Comparison of ENCODE assay signal across 8 cellular contexts in the genomic region with DNA sequence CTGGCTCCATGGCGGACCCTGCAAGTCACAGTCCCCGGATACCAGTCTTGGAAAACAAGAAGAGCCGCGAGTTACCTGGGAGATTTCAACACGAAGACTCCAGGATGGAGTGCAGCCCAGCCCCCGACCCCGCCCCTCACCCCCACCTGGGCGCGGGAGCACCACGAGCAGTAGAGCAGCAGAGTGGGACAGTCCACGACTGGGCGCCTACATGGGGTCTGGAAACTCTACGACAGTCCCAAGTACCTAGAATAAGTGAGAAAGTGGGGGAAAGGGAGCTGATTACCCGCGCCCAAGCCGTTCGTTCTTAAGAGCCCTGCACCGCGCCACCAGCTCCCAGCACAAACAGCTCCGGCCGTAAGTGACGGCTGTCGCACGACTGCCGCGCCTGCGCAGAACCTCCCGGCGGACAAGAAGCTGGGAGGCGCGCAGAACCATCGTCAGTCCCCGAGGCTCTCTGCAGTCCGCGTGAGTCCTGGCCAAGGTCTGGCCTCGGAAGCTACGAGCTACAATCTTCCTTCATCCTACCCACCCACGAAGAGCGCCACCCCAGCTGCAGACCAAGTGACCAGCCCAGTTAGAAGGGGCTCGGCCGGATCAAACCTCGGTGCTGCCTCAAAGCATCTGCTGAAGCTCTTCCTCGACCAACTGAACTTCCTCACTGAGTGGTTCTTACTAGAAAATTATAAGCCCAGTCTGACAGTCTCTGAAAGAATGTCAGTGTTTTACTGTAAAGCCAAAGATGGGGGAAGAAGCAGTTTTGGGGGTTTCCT. TPM values are rescaled to one million over a fixed set of nuclear protein-coding genes. Genes with fewer than 3 reads are reported as not detected.
DNase-seq lines count a peak whose midpoint lies in the region; ATAC-seq, FAIRE-seq and TF ChIP-seq lines count a peak whose summit lies in the region.

Gene DPY30, minus strand, starts transcription at position 359 of the 773 bp plus-strand sequence. Its CDS starts 349 bp downstream, at position 10.

- FAIRE-seq in endothelial cell of umbilical vein (lab: Jason Lieb, UNC): peak; percentile 87

- in situ Hi-C loops in IMR-90 (cut with MboI; ENCODE audit: low sequenced_read_pairs): no loop called here

- H3K9me3 ChIP-seq in IMR-90 (ENCODE audit: control insufficient read depth, insufficient read depth, low read length): no peaks in the 10 kb centered on the region
- H3K9me3 ChIP-seq in OCI-LY7 (ENCODE audit: low read length): no peaks in the 10 kb centered on the region
- H3K9me3 ChIP-seq in endothelial cell of umbilical vein (replicated peaks; ENCODE audit: control insufficient read depth, insufficient read depth, low read length): no peaks in the 10 kb centered on the region

- H2AK5ac ChIP-seq in IMR-90 (ENCODE audit: low read depth, low read length): peak within 1 kb of the TSS; percentile 10; the same call in 1 of the 2 replicates

- peak; percentile 69; the same call in 1 of the 2 replicates for TF ChIP-seq POLR2A in IMR-90 (IDR thresholded peaks at IDR 0.05; ENCODE audit: low read depth, low read length)
- peak; percentile 99 for TF ChIP-seq POLR2A in endothelial cell of umbilical vein (IDR thresholded peaks at IDR 0.05; ENCODE audit: low read depth, low read length)

- DNase-seq in DMS 273 treated with DMSO at 0.1 percent for 48 hours (lab: John Stamatoyannopoulos, UW): peak; percentile 85
- DNase-seq in IMR-90: peak; percentile 92
- DNase-seq in OCI-LY7 (ENCODE audit: low spot score): peak; percentile 95
- peak; percentile 95 for DNase-seq in activated CD8-positive, alpha-beta memory T cell treated with anti-CD3 and anti-CD28 coated beads, Interleukin-2, amount 50 U/mL, for 48 hours
- peak; percentile 96 for DNase-seq in endothelial cell of umbilical vein (ENCODE audit: low read depth, low spot score)
- peak; percentile 93 for DNase-seq in midbrain (lab: John Stamatoyannopoulos, UW)
- DNase-seq in stimulated activated CD8-positive, alpha-beta memory T cell treated with anti-CD3 and anti-CD28 coated beads, Interleukin-15, amount 100 ng/mL, for 48 hours (ENCODE audit: low read depth in 2 of 2): peak; percentile 82 to 88

- peak within 1 kb of the TSS; percentile 69 for H2AK9ac ChIP-seq in IMR-90 (replicated peaks; ENCODE audit: low read depth, low read length, poor library complexity)

- TF ChIP-seq RAD21 in IMR-90 (IDR thresholded peaks at IDR 0.05; ENCODE audit: low read length): peak; percentile 26

- H3K27me3 ChIP-seq in IMR-90 (ENCODE audit: control insufficient read depth, insufficient read depth, low read length): no peaks in the 10 kb centered on the region
- no peaks in the 10 kb centered on the region for H3K27me3 ChIP-seq in endothelial cell of umbilical vein (ENCODE audit: control insufficient read depth in 2 of 2, insufficient read depth in 2 of 2, low read length in 2 of 2)

- H4K91ac ChIP-seq in IMR-90 (ENCODE audit: insufficient read depth, low read depth, low read length): peak within 1 kb of the TSS; percentile 83

- H3K9ac ChIP-seq in IMR-90 (ENCODE audit: low read depth, low read length) (peak within 1 kb of the TSS; percentile 83), endothelial cell of umbilical vein (replicated peaks; ENCODE audit: extremely low read depth, insufficient read depth, low read length) (peak within 1 kb of the TSS; percentile 85)

- CTCF ChIA-PET in IMR-90 (lab: Yijun Ruan, JAX) (interaction anchor here (1.5 kb wide), 1 partner anchor 16 kb away, joined by 6 read pairs; no protein-coding TSS in a partner anchor), OCI-LY7 (lab: Charles Lee; ENCODE audit: unreplicated experiment) (interaction anchor here (0.6 to 1.1 kb wide), 5 partner anchors 19 to 784 kb away, joined by 3 read pairs; partner anchors contain the start of gene SPAST), endothelial cell of umbilical vein (lab: Charles Lee) (interaction anchor here (0.6 to 4.9 kb wide), 10 partner anchors 12 to 184 kb away, joined by 3 to 42 read pairs (median 3); partner anchors contain the start of gene SPAST)

- 0 out of 2 replicates have a peak within 1 kb of the TSS, but pooled peaks have one; percentile 26 for H2BK120ac ChIP-seq in IMR-90 (ENCODE audit: low read depth, low read length)

- H3K9me2 ChIP-seq in OCI-LY7 (ENCODE audit: insufficient read depth, low read length): no peaks in the 10 kb centered on the region

- 0% methylated on average over 13 of the region's 43 CpGs; no CpG with 5 or more reads in 1 of the 2 experiments for WGBS in IMR-90 (ENCODE audit: extremely low coverage in 2 of 2, insufficient read length in 1 of 2), 2 experiments

- H2BK15ac ChIP-seq in IMR-90 (ENCODE audit: low read depth, low read length): no peak within 1 kb of the TSS

- dilution Hi-C loops in IMR-90 (cut with HindIII; ENCODE audit: low sequenced_read_pairs, unreplicated experiment): no loop called here
- dilution Hi-C loops in endothelial cell of umbilical vein (cut with MboI; ENCODE audit: extremely low pct_ligation_motif_present, low sequenced_read_pairs): no loop called here

- no peak within 1 kb of the TSS for H2BK20ac ChIP-seq in IMR-90 (ENCODE audit: low read depth, low read length)

- H3K36me3 ChIP-seq in IMR-90 (ENCODE audit: control insufficient read depth, insufficient read depth, low read length) (peaks cover 2% of the 10 kb centered on the region; the same call in 1 of the 2 replicates), OCI-LY7 (ENCODE audit: insufficient read depth, low read length) (peaks cover under 1% of the 10 kb centered on the region; the same call in 1 of the 2 replicates), endothelial cell of umbilical vein (ENCODE audit: control insufficient read depth in 2 of 2, extremely low read depth in 1 of 2, insufficient read depth in 2 of 2, low read length in 2 of 2) (no peaks in the 10 kb centered on the region)

- H3K79me1 ChIP-seq in IMR-90 (ENCODE audit: low read depth in 1 of 2, low read length in 2 of 2): peaks cover 9 to 17% of the 10 kb centered on the region in 2 experiments

- H3K27ac ChIP-seq in IMR-90 (ENCODE audit: insufficient read depth, low read length) (peak within 1 kb of the TSS; percentile 57), OCI-LY7 (ENCODE audit: low read depth, low read length, poor library complexity, severe bottlenecking) (peak within 1 kb of the TSS; percentile 52), endothelial cell of umbilical vein (ENCODE audit: insufficient read depth, low read depth, low read length) (peak within 1 kb of the TSS; percentile 60)

- peak within 1 kb of the TSS; percentile 84 for H3K4ac ChIP-seq in IMR-90 (ENCODE audit: low read depth, low read length)

- H2AFZ ChIP-seq in IMR-90 (replicated peaks; ENCODE audit: low read length, poor library complexity) (peak within 1 kb of the TSS; percentile 96), OCI-LY7 (ENCODE audit: low read length) (peak within 1 kb of the TSS; percentile 75), endothelial cell of umbilical vein (ENCODE audit: low read depth, low read length) (peak within 1 kb of the TSS; percentile 94)

- peak within 1 kb of the TSS; percentile 85 for H3K14ac ChIP-seq in IMR-90 (replicated peaks; ENCODE audit: low read depth, low read length)

- no peaks in the 10 kb centered on the region for H4K20me1 ChIP-seq in IMR-90 (ENCODE audit: insufficient read depth, low read length)
- no peaks in the 10 kb centered on the region for H4K20me1 ChIP-seq in OCI-LY7 (ENCODE audit: insufficient read depth, low read length)
- H4K20me1 ChIP-seq in endothelial cell of umbilical vein (replicated peaks; ENCODE audit: control insufficient read depth, extremely low read depth, insufficient read depth, low read length): no peaks in the 10 kb centered on the region

- H3K79me2 ChIP-seq in OCI-LY7 (ENCODE audit: insufficient read depth, low read depth, low read length) (peaks cover 10% of the 10 kb centered on the region; the same call in 1 of the 2 replicates), endothelial cell of umbilical vein (ENCODE audit: control insufficient read depth, insufficient read depth, low read length) (peaks cover 9% of the 10 kb centered on the region)

- H3K4me2 ChIP-seq in IMR-90 (ENCODE audit: low read depth, low read length) (peak within 1 kb of the TSS; percentile 82), OCI-LY7 (ENCODE audit: low read length) (peak within 1 kb of the TSS; percentile 89), endothelial cell of umbilical vein (ENCODE audit: insufficient read depth, low read length) (peak within 1 kb of the TSS; percentile 96)

- H3K4me1 ChIP-seq in IMR-90 (ENCODE audit: control insufficient read depth, insufficient read depth, low read length): peaks cover 2% of the 10 kb centered on the region; the same call in 1 of the 2 replicates
- H3K4me1 ChIP-seq in OCI-LY7 (ENCODE audit: insufficient read depth, low read length, poor library complexity, severe bottlenecking): peaks cover 11% of the 10 kb centered on the region
- peaks cover 10% of the 10 kb centered on the region for H3K4me1 ChIP-seq in endothelial cell of umbilical vein (ENCODE audit: control insufficient read depth, extremely low read depth, insufficient read depth, low read length)

- H3K4me3 ChIP-seq in IMR-90 (ENCODE audit: insufficient read depth, low read depth, low read length) (peak within 1 kb of the TSS; percentile 82), OCI-LY7 (ENCODE audit: low read depth, low read length, poor library complexity, severe bottlenecking) (peak within 1 kb of the TSS; percentile 75), endothelial cell of umbilical vein (replicated peaks in 1 of 3; ENCODE audit: insufficient read depth in 1 of 3, low read depth in 1 of 3, low read length in 3 of 3) (peak within 1 kb of the TSS; percentile 84 to 95 (median 94))

- H3K56ac ChIP-seq in IMR-90 (ENCODE audit: extremely low read depth, insufficient read depth, low read length): peak within 1 kb of the TSS; percentile 42

- H3K18ac ChIP-seq in IMR-90 (ENCODE audit: low read depth, low read length): 0 out of 2 replicates have a peak within 1 kb of the TSS, but pooled peaks have one; percentile 1

- H4K5ac ChIP-seq in IMR-90 (ENCODE audit: low read depth, low read length): peak within 1 kb of the TSS; percentile 68

- POLR2A ChIA-PET in IMR-90 (lab: Charles Lee; ENCODE audit: unreplicated experiment): no interaction called here
- POLR2A ChIA-PET in OCI-LY7 (lab: Charles Lee): interaction anchor here (0.5 to 5.2 kb wide), 27 partner anchors 9 to 877 kb away, joined by 3 to 52 read pairs (median 4); partner anchors contain the start of genes MEMO1, SLC30A6, SPAST and YIPF4
- POLR2A ChIA-PET in endothelial cell of umbilical vein (lab: Charles Lee): interaction anchor here (0.6 to 1.1 kb wide), 5 partner anchors 12 to 31 kb away, joined by 3 to 17 read pairs (median 3); partner anchors contain the start of gene SPAST

- H3K9me1 ChIP-seq in IMR-90 (ENCODE audit: insufficient read depth, low read length) (no peaks in the 10 kb centered on the region), endothelial cell of umbilical vein (replicated peaks; ENCODE audit: control insufficient read depth, extremely low read depth, insufficient read depth, low read length) (no peaks in the 10 kb centered on the region)

- BruUV-seq in IMR-90 (replicated peaks; lab: Mats Ljungman, UMichigan) (no TSS peak), OCI-LY7 (replicated peaks; lab: Mats Ljungman, UMichigan) (no TSS peak), endothelial cell of umbilical vein (replicated peaks; lab: Mats Ljungman, UMichigan) (TSS peak; percentile 99)

- peak within 1 kb of the TSS; percentile 65; the same call in 1 of the 2 replicates for H3K23ac ChIP-seq in IMR-90 (ENCODE audit: low read depth, low read length)

- no peak for TF ChIP-seq CTCF in IMR-90 (conservative IDR thresholded peaks at IDR 0.05; ENCODE audit: low read depth, low read length)
- TF ChIP-seq CTCF in OCI-LY7 (conservative IDR thresholded peaks at IDR 0.05; ENCODE audit: low read length): peak; percentile 19; the same call in 1 of the 2 replicates
- no peak for TF ChIP-seq CTCF in endothelial cell of umbilical vein (IDR thresholded peaks at IDR 0.05; ENCODE audit: extremely low read depth in 1 of 2, insufficient read depth in 1 of 2, low read depth in 1 of 2, low read length in 2 of 2)

- intact Hi-C loops in IMR-90 (cut with micrococcal nuclease) (loop anchor here (2.0 kb wide), 1 partner anchor 23 kb away; the partner anchor contains the start of gene SPAST), OCI-LY7 (cut with micrococcal nuclease; ENCODE audit: unreplicated experiment) (loop anchor here (1.0 to 2.0 kb wide), 2 partner anchors 24 to 29 kb away; partner anchors contain the start of genes MEMO1 and SPAST), endothelial cell of umbilical vein (cut with micrococcal nuclease) (loop anchor here (1.0 kb wide), 1 partner anchor 24 kb away; the partner anchor contains the start of gene SPAST)

- peak; percentile 87 for ATAC-seq in GM21528 (IDR thresholded peaks at IDR 0.05; ENCODE audit: low FRiP score, unreplicated experiment)
- ATAC-seq in IMR-90 (ENCODE audit: low read depth): peak; percentile 98

- peak within 1 kb of the TSS; percentile 58 to 97 for H4K8ac ChIP-seq in IMR-90 (ENCODE audit: low read depth in 2 of 2, low read length in 2 of 2)

- H2BK5ac ChIP-seq in IMR-90 (ENCODE audit: low read depth, low read length, poor library complexity, severe bottlenecking): peak within 1 kb of the TSS; percentile 57

RNA-seq across cellular contexts. Expression of gene DPY30, which starts in this region (rescaled TPM):
- 65.2 and 120 TPM in 2 replicates for total RNA-seq in IMR-90 (2012; rRNA removed)
- polyA plus RNA-seq in IMR-90 (2012; rRNA removed): 84.1 and 85.2 TPM in 2 replicates
- 40.5 and 41.5 TPM in 2 replicates for polyA plus RNA-seq in IMR-90 (2012; cell fraction: cytosol; rRNA removed)
- 9.0 and 37.0 TPM in 2 replicates for polyA plus RNA-seq in IMR-90 (2012; cell fraction: nucleus; rRNA removed; ENCODE audit: low replicate concordance)
- 47.9 and 52.4 TPM in 2 replicates for total RNA-seq in OCI-LY7 (2014; rRNA removed; shearing (Covaris generic))
- total RNA-seq in OCI-LY7 (2022): 61.4 and 65.0 TPM in 2 replicates
- 77.5 and 83.4 TPM in 2 replicates for total RNA-seq in endothelial cell of umbilical vein
- 61.3 and 78.4 TPM in 2 replicates for polyA plus RNA-seq in endothelial cell of umbilical vein
- 110 and 133 TPM in 2 replicates for polyA plus RNA-seq in endothelial cell of umbilical vein (2011; cell fraction: cytosol; rRNA removed)
- polyA plus RNA-seq in endothelial cell of umbilical vein (2011; cell fraction: nucleus; rRNA removed): 36.2 and 47.2 TPM in 2 replicates
- polyA plus RNA-seq in endothelial cell of umbilical vein (2012): 110 and 137 TPM in 2 replicates
- 14.4 and 18.6 TPM in 2 replicates for polyA minus RNA-seq in endothelial cell of umbilical vein
- polyA minus RNA-seq in endothelial cell of umbilical vein (2011; cell fraction: cytosol; rRNA and poly(A)+ RNA removed): 39.5 TPM
- polyA minus RNA-seq in endothelial cell of umbilical vein (2011; cell fraction: nucleus; rRNA and poly(A)+ RNA removed): 7.2 and 7.9 TPM in 2 replicates

Comparison
In these comparisons a context has a peak if more than half of its experiments do, and no peak if none do; other contexts are left out.
1. Peak in every context shown above with its lines: DNase-seq, ATAC-seq, H3K4me3 ChIP-seq and H3K27ac ChIP-seq.